In the genomic region with DNA sequence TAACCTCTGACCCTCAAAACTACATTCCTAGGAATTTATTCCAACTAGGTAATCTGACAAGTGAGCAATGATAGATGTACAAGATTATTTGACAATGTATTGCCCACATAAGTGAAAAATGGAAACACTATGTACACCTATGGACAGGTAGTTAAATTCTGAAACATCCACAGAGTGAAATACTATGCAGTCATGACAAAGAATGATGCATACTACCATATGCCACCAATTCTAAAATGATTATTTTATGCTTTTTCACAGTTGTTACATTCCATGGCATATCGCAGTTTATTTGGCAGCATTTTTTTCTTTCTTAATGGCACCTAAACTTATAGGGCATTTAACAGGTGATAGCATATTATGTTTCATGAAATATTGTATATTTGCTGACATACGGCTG, we compare ENCODE assay signal across 22 cellular contexts. TPM values are rescaled to one million over a fixed set of nuclear protein-coding genes. Genes with fewer than 3 reads are reported as not detected.
DNase-seq lines count a peak whose midpoint lies in the region; ATAC-seq, FAIRE-seq and TF ChIP-seq lines count a peak whose summit lies in the region.
"Had no signal": no experiment of that assay in that cellular context is flagged by ENCODE, and none has a peak within 500 bp of the region (broad histone marks: within the 10 kb centered on the region; RNA-seq: fewer than 3 reads in every experiment).

No MANE protein-coding gene starts in this region.

- no peaks in the 10 kb centered on the region for H3K9me3 ChIP-seq in K562 (replicated peaks; ENCODE audit: control insufficient read depth, insufficient read depth, low read depth, low read length)
- H3K9me3 ChIP-seq in Karpas-422 (ENCODE audit: low read length): no peaks in the 10 kb centered on the region
- H3K9me3 ChIP-seq: A549 had no signal

- H3K79me2 ChIP-seq in K562 (ENCODE audit: control insufficient read depth, insufficient read depth, low read length): no peaks in the 10 kb centered on the region
- H3K79me2 ChIP-seq in Karpas-422 (ENCODE audit: low read length): no peaks in the 10 kb centered on the region

- H3K9me2 ChIP-seq in Karpas-422 (replicated peaks; ENCODE audit: insufficient read depth, low read length): no peaks in the 10 kb centered on the region

- H3K36me3 ChIP-seq in K562 (ENCODE audit: control insufficient read depth, insufficient read depth, low read length) (no peaks in the 10 kb centered on the region), Karpas-422 (ENCODE audit: insufficient read depth, low read length) (no peaks in the 10 kb centered on the region)
- H3K36me3 ChIP-seq: BLaER1 treated with 17β-estradiol and CSF1 and Interleukin-3, amounts not matched to agents 10 nM and 100 nM had no signal

- POLR2A ChIA-PET in K562 (lab: Yijun Ruan, JAX): interaction anchor here (1.2 kb wide), 1 partner anchor 10 kb away, joined by 3 read pairs; no protein-coding TSS in a partner anchor

- H2AFZ ChIP-seq in K562 (ENCODE audit: low read depth, low read length) (no peak overlapping the region), Karpas-422 (ENCODE audit: low read length) (no peak overlapping the region)

- no peak overlapping the region for H3K4me3 ChIP-seq in HL-60 (replicated peaks; ENCODE audit: insufficient read depth, low read length)
- H3K4me3 ChIP-seq in K562: no peak overlapping the region
- no peak overlapping the region for H3K4me3 ChIP-seq in Karpas-422 (ENCODE audit: low read length)
- H3K4me3 ChIP-seq: A549; BLaER1 treated with 17β-estradiol and CSF1 and Interleukin-3, amounts not matched to agents 10 nM and 100 nM had no signal

- DNase-seq in NCI-H2171 treated with DMSO at 0.1 percent for 48 hours (lab: John Stamatoyannopoulos, UW) (peak; percentile 17), NCI-H2171 (lab: John Stamatoyannopoulos, UW) (no peak), HL-60 (ENCODE audit: low read depth in 1 of 2, low spot score in 1 of 2) (no peak), K562 (ENCODE audit: extremely low read depth in 1 of 4, low spot score in 3 of 4) (no peak), Karpas-422 (no peak), substantia nigra (lab: John Stamatoyannopoulos, UW) (no peak)
- DNase-seq: AML-193; Caco-2; Calu3; CD4-positive, alpha-beta T cell; CD8-positive, alpha-beta T cell; DMS79 treated with DMSO at 0.1 percent for 48 hours; GF-D8 had no signal

- H4K20me1 ChIP-seq in K562 (replicated peaks; ENCODE audit: control insufficient read depth, insufficient read depth, low read length): no peaks in the 10 kb centered on the region
- no peaks in the 10 kb centered on the region for H4K20me1 ChIP-seq in Karpas-422 (ENCODE audit: insufficient read depth, low read depth, low read length)
- H4K20me1 ChIP-seq: BLaER1 treated with 17β-estradiol and CSF1 and Interleukin-3, amounts not matched to agents 10 nM and 100 nM had no signal

- in situ Hi-C loops in K562 (cut with MboI): no loop called here

- no peak for FAIRE-seq in K562 (lab: Jason Lieb, UNC)
- FAIRE-seq: A549, D721Med, G401.6, GM12892, GM18507 had no signal

- no peak for TF ChIP-seq RAD21 in K562 (CRISPR knock-in tag; conservative IDR thresholded peaks at IDR 0.05 in 1 of 2, IDR thresholded peaks at IDR 0.05 in 1 of 2)

- no peak for TF ChIP-seq POLR2A in K562 (conservative IDR thresholded peaks at IDR 0.05)

- whole genome bisulfite sequencing in K562 (ENCODE audit: insufficient coverage, low coverage, missing lambda C conversion rate): 46% methylated on average over 2 of the region's 2 CpGs

- intact Hi-C loops in K562 (cut with micrococcal nuclease): no loop called here

- ATAC-seq in K562: no peak
- ATAC-seq in GM21515 (IDR thresholded peaks at IDR 0.05; ENCODE audit: unreplicated experiment): no peak
- ATAC-seq: A549; CD8-positive, alpha-beta T cell had no signal

- H3K4me1 ChIP-seq in K562 (replicated peaks in 1 of 2; ENCODE audit: control insufficient read depth in 2 of 2, insufficient read depth in 2 of 2, low read length in 2 of 2) (no peaks in the 10 kb centered on the region; a peak in 1 of 5 replicates), Karpas-422 (ENCODE audit: low read length) (no peaks in the 10 kb centered on the region)
- H3K4me1 ChIP-seq: A549, Caco-2 had no signal

- H3K27ac ChIP-seq in HL-60 (replicated peaks): 0 out of 2 replicates have a peak overlapping the region, but pooled peaks have one; percentile 91
- H3K27ac ChIP-seq in K562 (ENCODE audit: extremely low read depth, low read depth, low read length): no peak overlapping the region
- H3K27ac ChIP-seq in Karpas-422 (ENCODE audit: low read length): no peak overlapping the region
- no peak overlapping the region for H3K27ac ChIP-seq in substantia nigra (ENCODE audit: low read depth, low read length, poor library complexity, severe bottlenecking)
- H3K27ac ChIP-seq: 22Rv1, A549, C4-2B had no signal

- H3K9ac ChIP-seq in K562 (ENCODE audit: insufficient read depth in 1 of 2, low read depth in 2 of 2, low read length in 2 of 2): no peak overlapping the region
- H3K9ac ChIP-seq in Karpas-422 (ENCODE audit: low read length): no peak overlapping the region
- H3K9ac ChIP-seq: BLaER1 treated with 17β-estradiol and CSF1 and Interleukin-3, amounts not matched to agents 10 nM and 100 nM had no signal

- H3K27me3 ChIP-seq in HL-60 (ENCODE audit: insufficient read depth, poor library complexity, severe bottlenecking) (no peaks in the 10 kb centered on the region), K562 (ENCODE audit: control insufficient read depth in 2 of 2, insufficient read depth in 2 of 2, low read length in 2 of 2) (no peaks in the 10 kb centered on the region), Karpas-422 (ENCODE audit: low read length) (no peaks in the 10 kb centered on the region)
- H3K27me3 ChIP-seq: BLaER1 treated with 17β-estradiol and CSF1 and Interleukin-3, amounts not matched to agents 10 nM and 100 nM had no signal

- no TSS peak for BruUV-seq in K562 (replicated peaks; lab: Mats Ljungman, UMichigan)

- no peak overlapping the region for H3K4me2 ChIP-seq in K562 (ENCODE audit: insufficient read depth, low read length)
- no peak overlapping the region for H3K4me2 ChIP-seq in Karpas-422 (ENCODE audit: low read depth, low read length, poor library complexity, severe bottlenecking)
- H3K4me2 ChIP-seq: A549 had no signal

- CTCF ChIA-PET in K562 (lab: Yijun Ruan, JAX; ENCODE audit: low intra/inter-chr PET ratio): no interaction called here

- no peaks in the 10 kb centered on the region for H3K9me1 ChIP-seq in K562 (ENCODE audit: control insufficient read depth, insufficient read depth, low read length)

- TF ChIP-seq CTCF in HL-60 (IDR thresholded peaks at IDR 0.05; ENCODE audit: insufficient read depth, low read length) (no peak), K562 (IDR thresholded peaks at IDR 0.05 in 2 of 3, conservative IDR thresholded peaks at IDR 0.05 in 1 of 3; ENCODE audit: insufficient read depth in 2 of 3, low read depth in 1 of 3, low read length in 3 of 3) (no peak)

- no peak for TF ChIP-seq EP300 in K562 (IDR thresholded peaks at IDR 0.05; ENCODE audit: low read length)

TF ChIP-seq in K562, 482 proteins besides CTCF, POLR2A, EP300 and RAD21 (continues in another document):
- TF ChIP-seq, protein P1, sequence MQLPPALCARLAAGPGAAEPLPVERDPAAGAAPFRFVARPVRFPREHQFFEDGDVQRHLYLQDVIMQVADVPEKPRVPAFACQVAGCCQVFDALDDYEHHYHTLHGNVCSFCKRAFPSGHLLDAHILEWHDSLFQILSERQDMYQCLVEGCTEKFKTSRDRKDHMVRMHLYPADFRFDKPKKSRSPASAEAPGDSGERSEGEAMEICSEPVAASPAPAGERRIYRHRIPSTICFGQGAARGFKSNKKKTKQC (CRISPR knock-in tag; IDR thresholded peaks at IDR 0.05): no peak
- TF ChIP-seq, protein P2, sequence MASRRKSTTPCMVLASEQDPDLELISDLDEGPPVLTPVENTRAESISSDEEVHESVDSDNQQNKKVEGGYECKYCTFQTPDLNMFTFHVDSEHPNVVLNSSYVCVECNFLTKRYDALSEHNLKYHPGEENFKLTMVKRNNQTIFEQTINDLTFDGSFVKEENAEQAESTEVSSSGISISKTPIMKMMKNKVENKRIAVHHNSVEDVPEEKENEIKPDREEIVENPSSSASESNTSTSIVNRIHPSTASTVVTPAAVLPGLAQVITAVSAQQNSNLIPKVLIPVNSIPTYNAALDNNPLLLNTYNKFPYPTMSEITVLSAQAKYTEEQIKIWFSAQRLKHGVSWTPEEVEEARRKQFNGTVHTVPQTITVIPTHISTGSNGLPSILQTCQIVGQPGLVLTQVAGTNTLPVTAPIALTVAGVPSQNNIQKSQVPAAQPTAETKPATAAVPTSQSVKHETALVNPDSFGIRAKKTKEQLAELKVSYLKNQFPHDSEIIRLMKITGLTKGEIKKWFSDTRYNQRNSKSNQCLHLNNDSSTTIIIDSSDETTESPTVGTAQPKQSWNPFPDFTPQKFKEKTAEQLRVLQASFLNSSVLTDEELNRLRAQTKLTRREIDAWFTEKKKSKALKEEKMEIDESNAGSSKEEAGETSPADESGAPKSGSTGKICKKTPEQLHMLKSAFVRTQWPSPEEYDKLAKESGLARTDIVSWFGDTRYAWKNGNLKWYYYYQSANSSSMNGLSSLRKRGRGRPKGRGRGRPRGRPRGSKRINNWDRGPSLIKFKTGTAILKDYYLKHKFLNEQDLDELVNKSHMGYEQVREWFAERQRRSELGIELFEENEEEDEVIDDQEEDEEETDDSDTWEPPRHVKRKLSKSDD (conservative IDR thresholded peaks at IDR 0.05; ENCODE audit: low read length): no peak
- TF ChIP-seq ZNF146 (CRISPR knock-in tag; IDR thresholded peaks at IDR 0.05; ENCODE audit: unreplicated experiment) (peak; percentile 89), ZNF282 (CRISPR knock-in tag; IDR thresholded peaks at IDR 0.05) (no peak), RBM25 (IDR thresholded peaks at IDR 0.05; ENCODE audit: low read depth, low read length, severe bottlenecking) (peak; percentile 90)

RNA-seq across cellular contexts. Expression of a gene that starts 20.1 kb away (rescaled TPM):
- 125 and 155 TPM in 2 replicates for total RNA-seq in K562 (2011; cell fraction: chromatin; rRNA removed; ENCODE audit: low replicate concordance)
- 66.7 and 71.2 TPM in 2 replicates for total RNA-seq in K562 (2011; cell fraction: nucleolus; rRNA removed)
- total RNA-seq in K562 (2011; cell fraction: nucleoplasm; rRNA removed): 79.6 and 84.8 TPM in 2 replicates
- total RNA-seq in K562 (2014; rRNA removed): 97.4 and 108 TPM in 2 replicates
- total RNA-seq in K562 (2014; rRNA removed; fragmentation: Illumina TruSeq; extraction: Trizol): 110 and 113 TPM in 2 replicates
- total RNA-seq in K562 (2015; rRNA removed; fragmentation: Illumina TruSeq; extraction: Trizol): 112 and 120 TPM in 2 replicates
- 111 and 118 TPM in 2 replicates for total RNA-seq in K562 (2021)
- polyA plus RNA-seq in K562 (2011; rRNA removed): 92.3 and 125 TPM in 2 replicates
- 91.4 and 102 TPM in 2 replicates for polyA plus RNA-seq in K562 (2011; cell fraction: cytosol; rRNA removed)
- polyA plus RNA-seq in K562 (2011; cell fraction: nucleus; rRNA removed): 131 and 151 TPM in 2 replicates
- polyA plus RNA-seq in K562 (2012): 89.9 and 94.1 TPM in 2 replicates
- polyA plus RNA-seq in K562 (2014; fragmentation: Illumina TruSeq; extraction: Trizol): 123 and 124 TPM in 2 replicates
- polyA plus RNA-seq in K562 (2014; fragmentation: Nextera tagmentation; extraction: Ambion mirVana): 10 to 100 TPM; 35.8 to 46.0 TPM
- polyA plus RNA-seq in K562 (2014; rRNA removed): 87.2 and 93.9 TPM in 2 replicates
- 177 and 236 TPM in 2 replicates for polyA minus RNA-seq in K562 (2011; rRNA and poly(A)+ RNA removed)
- polyA minus RNA-seq in K562 (2011; cell fraction: cytosol; rRNA and poly(A)+ RNA removed): 67.4 and 93.8 TPM in 2 replicates
- 61.0 and 114 TPM in 2 replicates for polyA minus RNA-seq in K562 (2011; cell fraction: nucleus; rRNA and poly(A)+ RNA removed)
- 54.0 and 57.0 TPM in 2 replicates for total RNA-seq in Karpas-422 (2014; rRNA removed; shearing (Covaris generic); ENCODE audit: low replicate concordance)
